In the genomic region with DNA sequence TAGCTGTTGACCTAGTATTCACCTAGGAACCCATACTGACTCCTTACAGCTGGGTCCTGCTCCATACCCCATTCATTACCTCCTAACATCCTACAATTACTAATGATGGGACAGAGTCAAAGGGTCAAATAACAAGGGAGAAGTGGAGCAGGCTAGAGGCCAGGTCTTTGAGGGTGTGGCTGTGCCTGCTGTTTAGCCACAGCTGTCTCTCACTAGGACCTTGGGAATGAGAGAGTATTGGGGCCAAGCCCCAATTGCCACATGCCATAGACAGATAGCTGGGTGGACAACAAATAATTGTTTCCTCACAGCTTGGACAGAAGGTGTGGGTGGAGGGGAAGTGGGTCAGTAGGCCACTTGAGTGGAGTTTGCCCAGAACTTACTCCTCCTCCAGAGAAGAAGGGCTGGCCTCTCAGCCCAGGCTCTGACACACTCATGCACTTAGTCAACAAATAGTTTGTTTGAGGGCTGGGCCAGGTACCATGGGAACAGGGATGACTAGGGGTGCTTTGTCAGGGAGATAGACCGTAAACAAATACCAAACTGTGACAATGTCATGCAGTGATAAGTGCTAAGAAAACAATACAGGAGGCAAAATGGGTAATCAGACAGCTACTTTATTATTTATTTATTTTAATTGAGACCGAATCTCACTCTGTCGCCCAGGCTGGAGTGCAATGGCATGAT, we compare ENCODE assay signal across 8 cellular contexts.
DNase-seq lines count a peak whose midpoint lies in the region; ATAC-seq lines count a peak whose summit lies in the region.

No MANE protein-coding gene starts in this region.

- DNase-seq in EH (ENCODE audit: low read depth) (peak; percentile 95), NCI-H2029 treated with DMSO at 0.1 percent for 48 hours (lab: John Stamatoyannopoulos, UW) (peak; percentile 62), astrocyte of the hippocampus (ENCODE audit: low read depth, low spot score) (peak; percentile 90), SHP77 treated with DMSO at 0.1 percent for 48 hours (lab: John Stamatoyannopoulos, UW) (no peak)

- H3K4me3 ChIP-seq in iPS-15b (ENCODE audit: low read depth, low read length) (no peak overlapping the region), skin epidermis (no peak overlapping the region)

- peaks cover 5% of the 10 kb centered on the region for H3K36me3 ChIP-seq in iPS-15b (ENCODE audit: control insufficient read depth, insufficient read depth, low read length)

- H3K4me1 ChIP-seq in iPS-15b (ENCODE audit: control insufficient read depth, insufficient read depth, low read length): peaks cover 22% of the 10 kb centered on the region

- H3K27ac ChIP-seq in skin epidermis: peak overlapping the region in 20 of 21 experiments; percentile 14 to 91 (median 79)

- no peaks in the 10 kb centered on the region for H3K27me3 ChIP-seq in iPS-15b (ENCODE audit: control insufficient read depth, insufficient read depth, low read length)

- ATAC-seq in GM18520 (IDR thresholded peaks at IDR 0.05; ENCODE audit: unreplicated experiment) (no peak), GM21381 (IDR thresholded peaks at IDR 0.05; ENCODE audit: unreplicated experiment) (no peak)

- H3K9ac ChIP-seq in iPS-15b (ENCODE audit: low read depth, low read length): peak overlapping the region; percentile 29

- H3K9me3 ChIP-seq in iPS-15b (ENCODE audit: control insufficient read depth, insufficient read depth, low read length): no peaks in the 10 kb centered on the region
